1 cellular context compared by ENCODE assay signal in genomic region chr4:186068581-186069402, GRCh38.
A peak's percentile ranks its signal among the peaks of the same experiment; 100 is the strongest.
TF ChIP-seq lines count a peak whose summit lies in the region.

TLR3 (plus strand) TSS chr4:186069156; CDS start chr4:186076620, 7,464 bp downstream.

TF ChIP-seq in HEK293, 187 proteins besides CTCF, POLR2A, EP300 and RAD21 (continued from another document):
- TF ChIP-seq REST (tag by site-specific recombination; IDR thresholded peaks at IDR 0.05) (no peak), ATF2 (tag by site-specific recombination; IDR thresholded peaks at IDR 0.05; ENCODE audit: low read depth) (no peak), KLF10 (tag by site-specific recombination; IDR thresholded peaks at IDR 0.05) (no peak), HOXD13 (CRISPR knock-in tag; IDR thresholded peaks at IDR 0.05; ENCODE audit: borderline replicate concordance) (no peak), PATZ1 (tag by site-specific recombination; IDR thresholded peaks at IDR 0.05) (no peak), ZNF2 (tag by site-specific recombination; IDR thresholded peaks at IDR 0.05) (no peak), ZBTB26 (tag by site-specific recombination; optimal IDR thresholded peaks at IDR 0.05) (no peak), ZNF629 (tag by site-specific recombination; IDR thresholded peaks at IDR 0.05) (no peak), GLIS2 (tag by site-specific recombination; IDR thresholded peaks at IDR 0.05) (no peak), ZNF704 (tag by site-specific recombination; IDR thresholded peaks at IDR 0.05) (no peak), ZNF610 (tag by site-specific recombination; IDR thresholded peaks at IDR 0.05; ENCODE audit: borderline replicate concordance) (no peak), ZNF692 (tag by site-specific recombination; IDR thresholded peaks at IDR 0.05) (no peak), ZBTB17 (tag by site-specific recombination; IDR thresholded peaks at IDR 0.05) (peak; percentile 52; the same call in 1 of the 2 replicates), PRDM10 (tag by site-specific recombination; IDR thresholded peaks at IDR 0.05) (peak; percentile 97), ZNF146 (tag by site-specific recombination; IDR thresholded peaks at IDR 0.05) (no peak), SP3 (tag by site-specific recombination; IDR thresholded peaks at IDR 0.05) (no peak)
